18 cellular contexts compared by ENCODE assay signal in the genomic region with DNA sequence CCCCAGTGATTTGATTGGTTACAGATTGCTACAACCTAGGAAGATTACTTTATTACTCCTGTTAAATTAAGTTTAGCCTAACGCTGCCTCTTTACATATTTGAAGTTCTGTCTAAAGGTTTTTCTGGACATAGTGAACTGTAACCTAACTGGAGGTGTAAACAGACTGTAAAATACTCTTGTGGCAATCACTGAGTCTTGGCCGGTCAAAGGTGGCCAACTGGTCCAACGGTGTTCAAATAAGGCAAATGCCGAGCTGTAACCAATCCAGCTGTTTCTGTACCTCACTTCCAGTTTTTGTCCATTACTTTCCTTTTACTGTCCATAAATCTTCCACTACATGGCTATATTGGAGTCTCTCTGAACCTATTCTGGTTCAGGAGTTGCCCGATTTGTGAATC.
"Had no signal": no experiment of that assay in that cellular context is flagged by ENCODE, and none has a peak within 500 bp of the region (broad histone marks: within the 10 kb centered on the region; RNA-seq: fewer than 3 reads in every experiment).

No MANE protein-coding gene starts in this region.

- H3K36me3 ChIP-seq: ascending aorta, gastrocnemius medialis, prostate gland, thoracic aorta had no signal

- H3K4me1 Mint-ChIP-seq: nephron had no signal

- ATAC-seq: gastrocnemius medialis, lower lobe of right lung, SK-N-SH treated with all-trans-retinoic acid at 6 μM for 48 hours had no signal

- H3K27ac Mint-ChIP-seq: activated naive CD8-positive, alpha-beta T cell treated with anti-CD3 and anti-CD28 coated beads, Interleukin-2, amount 10 ng/mL, durations not matched to agents 7 days and 5 days had no signal

- DNase-seq: activated CD4-positive, alpha-beta T cell treated with anti-CD3 and anti-CD28 coated beads for 48 hours; activated CD8-positive, alpha-beta memory T cell treated with anti-CD3 and anti-CD28 coated beads for 24 hours; activated naive CD8-positive, alpha-beta T cell treated with anti-CD3 and anti-CD28 coated beads, Interleukin-2, amount 10 ng/mL, durations not matched to agents 7 days and 5 days; effector CD8-positive, alpha-beta T cell; gastrocnemius medialis; kidney; lower lobe of right lung; midbrain; stimulated activated CD4-positive, alpha-beta T cell treated with anti-CD3 and anti-CD28 coated beads, Interleukin-4, amount 100 ng/mL, for 1 hour; stimulated activated CD8-positive, alpha-beta memory T cell treated with anti-CD3 and anti-CD28 coated beads, Interleukin-4, amount 100 ng/mL, for 48 hours; stomach had no signal

- H3K9me3 ChIP-seq: gastrocnemius medialis, prostate gland, thoracic aorta had no signal

- H3K27ac ChIP-seq: ascending aorta, gastrocnemius medialis, lower lobe of right lung, prostate gland, stomach, thoracic aorta had no signal

- H3K27me3 Mint-ChIP-seq: activated naive CD8-positive, alpha-beta T cell treated with anti-CD3 and anti-CD28 coated beads, Interleukin-2, amount 10 ng/mL, durations not matched to agents 7 days and 5 days had no signal

- H3K27me3 ChIP-seq: ascending aorta, gastrocnemius medialis, stomach had no signal

- FAIRE-seq: bronchial epithelial cell, kidney had no signal

- H3K4me1 ChIP-seq: gastrocnemius medialis, lower lobe of right lung, prostate gland had no signal

- H3K4me3 Mint-ChIP-seq: activated naive CD8-positive, alpha-beta T cell treated with anti-CD3 and anti-CD28 coated beads, Interleukin-2, amount 10 ng/mL, durations not matched to agents 7 days and 5 days; nephron; T-helper 1 cell treated with Interleukin-12 subunit alpha and Interleukin-12 subunit beta and Interleukin-4 antibody, amounts not matched to agents 30 μg/mL and 1 μg/mL, for 36 hours had no signal

- H3K4me3 ChIP-seq: ascending aorta, gastrocnemius medialis, lower lobe of right lung, prostate gland, stomach, thoracic aorta had no signal
